Comparison of ENCODE assay signal across 9 cellular contexts in genomic region chr3:63351159-63352007, GRCh38.
A peak's percentile ranks its signal among the peaks of the same experiment; 100 is the strongest.
DNase-seq lines count a peak whose midpoint lies in the region; ATAC-seq and TF ChIP-seq lines count a peak whose summit lies in the region.
"Had no signal": no experiment of that assay in that cellular context is flagged by ENCODE, and none has a peak within 500 bp of the region (broad histone marks: within the 10 kb centered on the region; RNA-seq: fewer than 3 reads in every experiment).

No MANE protein-coding gene starts in this region.

- no peak overlapping the region for H3K9ac ChIP-seq in KMS-11
- H3K9ac ChIP-seq: BLaER1 had no signal

- no peak overlapping the region for H3K4me2 ChIP-seq in KMS-11
- H3K4me2 ChIP-seq: BLaER1 had no signal

- TF ChIP-seq CTCF in KMS-11 (conservative IDR thresholded peaks at IDR 0.05; ENCODE audit: low read depth, low read length) (peak; percentile 73), foreskin keratinocyte (conservative IDR thresholded peaks at IDR 0.05) (peak; percentile 86)

- no peaks in the 10 kb centered on the region for H3K79me2 ChIP-seq in KMS-11 (ENCODE audit: insufficient read depth, low read depth)

- peak; percentile 75 for ATAC-seq in GM21526 (IDR thresholded peaks at IDR 0.05; ENCODE audit: low FRiP score, unreplicated experiment)
- peak; percentile 72 for ATAC-seq in SK-N-SH treated with all-trans-retinoic acid at 6 μM for 48 hours
- ATAC-seq in foreskin keratinocyte, result peak; percentile 71
- ATAC-seq in HG03108 (IDR thresholded peaks at IDR 0.05; ENCODE audit: unreplicated experiment), result no peak

- H3K27ac ChIP-seq in KMS-11 (no peak overlapping the region), foreskin keratinocyte (no peak overlapping the region)
- H3K27ac ChIP-seq: BLaER1 had no signal

- H3K27me3 ChIP-seq in KMS-11 (ENCODE audit: insufficient read depth, low read depth) (no peaks in the 10 kb centered on the region), foreskin keratinocyte (peaks cover 11% of the 10 kb centered on the region)
- H3K27me3 ChIP-seq: BLaER1 had no signal

- no peak overlapping the region for H3K4me3 ChIP-seq in KMS-11 (IDR thresholded peaks at IDR 0.05; ENCODE audit: insufficient read depth, low read depth, low read length)
- H3K4me3 ChIP-seq: BLaER1 had no signal

- H2AFZ ChIP-seq in KMS-11 (ENCODE audit: low read depth), result no peak overlapping the region

- DNase-seq in DMS53 (lab: John Stamatoyannopoulos, UW) (peak; percentile 59), DMS53 treated with DMSO at 0.1 percent for 48 hours (lab: John Stamatoyannopoulos, UW; ENCODE audit: unreplicated experiment) (no peak), foreskin keratinocyte (peak in 1 of 2 donors; percentile 44), pons (ENCODE audit: low spot score) (peak; percentile 80)

- H3K4me1 ChIP-seq in KMS-11 (ENCODE audit: low read depth, poor library complexity, severe bottlenecking), result no peaks in the 10 kb centered on the region
- H3K4me1 ChIP-seq in foreskin keratinocyte, result no peaks in the 10 kb centered on the region
- H3K4me1 ChIP-seq: BLaER1 had no signal

- no peaks in the 10 kb centered on the region for H3K36me3 ChIP-seq in KMS-11 (ENCODE audit: insufficient read depth)
- H3K36me3 ChIP-seq: BLaER1 had no signal

- H4K20me1 ChIP-seq in KMS-11 (ENCODE audit: insufficient read depth), result no peaks in the 10 kb centered on the region
- H4K20me1 ChIP-seq: BLaER1 had no signal

TF ChIP-seq in SK-N-SH treated with all-trans-retinoic acid at 6 μM for 48 hours, 23 proteins besides CTCF, POLR2A, EP300 and RAD21:
- TF ChIP-seq CREB5 (CRISPR knock-in tag; IDR thresholded peaks at IDR 0.05; ENCODE audit: low read depth) (no peak), ZNF70 (CRISPR knock-in tag; IDR thresholded peaks at IDR 0.05) (no peak), ZNF565 (CRISPR knock-in tag; conservative IDR thresholded peaks at IDR 0.05; ENCODE audit: low read depth) (no peak), ZFP30 (CRISPR knock-in tag; IDR thresholded peaks at IDR 0.05) (no peak), SNAI2 (CRISPR knock-in tag; IDR thresholded peaks at IDR 0.05) (no peak), TCF4 (CRISPR knock-in tag; IDR thresholded peaks at IDR 0.05; ENCODE audit: borderline replicate concordance) (no peak), CSDC2 (CRISPR knock-in tag; IDR thresholded peaks at IDR 0.05) (no peak), ARNTL (CRISPR knock-in tag; IDR thresholded peaks at IDR 0.05; ENCODE audit: borderline replicate concordance, low read depth) (no peak), ZNF8 (CRISPR knock-in tag; IDR thresholded peaks at IDR 0.05) (no peak), ZC3H10 (CRISPR knock-in tag; IDR thresholded peaks at IDR 0.05) (no peak), GLIS3 (CRISPR knock-in tag; IDR thresholded peaks at IDR 0.05) (no peak), RARB (CRISPR knock-in tag; IDR thresholded peaks at IDR 0.05) (no peak), ZFP3 (CRISPR knock-in tag; IDR thresholded peaks at IDR 0.05) (no peak), TOX (CRISPR knock-in tag; IDR thresholded peaks at IDR 0.05; ENCODE audit: borderline replicate concordance) (no peak), ESRRG (CRISPR knock-in tag; IDR thresholded peaks at IDR 0.05) (no peak), CSRNP3 (CRISPR knock-in tag; IDR thresholded peaks at IDR 0.05) (no peak)
TF ChIP-seq in SK-N-SH treated with all-trans-retinoic acid at 6 μM for 48 hours: peak in this region for 0.
